Comparison of ENCODE assay signal across 1 cellular context in genomic region chr2:43469094-43469493, GRCh38.
TF ChIP-seq lines count a peak whose summit lies in the region.

No MANE protein-coding gene starts in this region.

TF ChIP-seq in IMR-90, 13 proteins besides CTCF, POLR2A, EP300 and RAD21 (continued from another document):
- no peak for TF ChIP-seq CEBPB (IDR thresholded peaks at IDR 0.05; ENCODE audit: low read depth, low read length)
- TF ChIP-seq, protein P1, sequence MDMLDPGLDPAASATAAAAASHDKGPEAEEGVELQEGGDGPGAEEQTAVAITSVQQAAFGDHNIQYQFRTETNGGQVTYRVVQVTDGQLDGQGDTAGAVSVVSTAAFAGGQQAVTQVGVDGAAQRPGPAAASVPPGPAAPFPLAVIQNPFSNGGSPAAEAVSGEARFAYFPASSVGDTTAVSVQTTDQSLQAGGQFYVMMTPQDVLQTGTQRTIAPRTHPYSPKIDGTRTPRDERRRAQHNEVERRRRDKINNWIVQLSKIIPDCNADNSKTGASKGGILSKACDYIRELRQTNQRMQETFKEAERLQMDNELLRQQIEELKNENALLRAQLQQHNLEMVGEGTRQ (IDR thresholded peaks at IDR 0.05; ENCODE audit: low read depth, low read length), result no peak
- TF ChIP-seq RCOR1 (IDR thresholded peaks at IDR 0.05; ENCODE audit: insufficient replicate concordance, low read length), result no peak
TF ChIP-seq in IMR-90: peak in this region for 0.
